ENCODE assay signal across 14 cellular contexts in the genomic region with DNA sequence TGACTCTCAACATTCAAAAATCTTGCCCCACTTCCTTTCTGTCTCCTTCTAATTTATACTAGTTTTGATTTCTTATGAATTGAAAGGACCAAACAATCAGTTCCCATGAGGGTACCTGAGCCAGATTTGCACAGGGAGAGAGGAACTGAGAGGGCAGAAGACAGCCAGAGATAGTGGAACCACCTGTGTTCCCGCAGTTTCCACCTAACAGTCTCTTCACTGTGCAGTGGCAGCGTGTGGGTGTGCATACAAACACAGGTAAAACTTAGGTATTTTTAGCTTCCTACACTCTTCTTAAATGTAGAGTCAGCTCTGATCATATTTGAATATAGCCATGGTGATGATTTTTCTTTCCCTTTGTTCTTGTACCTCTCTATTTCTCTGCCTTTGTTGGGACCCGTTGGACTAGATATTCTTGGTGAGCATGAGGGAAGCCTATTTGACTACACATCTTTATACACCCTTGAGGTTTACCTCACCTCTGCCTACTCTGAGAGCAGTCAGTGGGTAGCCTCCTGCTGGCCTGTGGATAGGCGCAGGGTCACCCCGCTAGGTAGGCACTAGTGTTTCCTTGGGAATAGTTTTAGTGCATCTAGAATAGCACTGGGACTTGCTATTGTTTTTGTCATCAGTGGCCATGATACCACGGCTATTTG. TPM values are rescaled to one million over a fixed set of nuclear protein-coding genes. Genes with fewer than 3 reads are reported as not detected.
DNase-seq lines count a peak whose midpoint lies in the region; ATAC-seq, FAIRE-seq and TF ChIP-seq lines count a peak whose summit lies in the region.
"Had no signal": no experiment of that assay in that cellular context is flagged by ENCODE, and none has a peak within 500 bp of the region (broad histone marks: within the 10 kb centered on the region; RNA-seq: fewer than 3 reads in every experiment).

No MANE protein-coding gene starts in this region.

- no peak for TF ChIP-seq CTCF in colonic mucosa (IDR thresholded peaks at IDR 0.05)

- intact Hi-C loops in colonic mucosa (cut with DNase I): no loop called here

- H3K9me3 Mint-ChIP-seq in activated naive CD4-positive, alpha-beta T cell treated with anti-CD3 and anti-CD28 coated beads, Interleukin-2, amount 10 ng/mL, durations not matched to agents 7 days and 5 days: no peaks in the 10 kb centered on the region
- H3K9me3 Mint-ChIP-seq in T-cell: no peaks in the 10 kb centered on the region
- H3K9me3 Mint-ChIP-seq in natural killer cell treated with Interleukin-12 subunit alpha and Interleukin-12 subunit beta and Interleukin-15 and Interleukin-18, amount 100 ng/mL, for 72 hours: no peaks in the 10 kb centered on the region

- H3K36me3 ChIP-seq in colonic mucosa (no peaks in the 10 kb centered on the region), MG63 (no peaks in the 10 kb centered on the region)
- H3K36me3 ChIP-seq: left lung had no signal

- no peaks in the 10 kb centered on the region for H3K9me3 ChIP-seq in colonic mucosa
- H3K9me3 ChIP-seq in MG63: no peaks in the 10 kb centered on the region
- H3K9me3 ChIP-seq: left lung had no signal

- H3K4me1 ChIP-seq in colonic mucosa: no peaks in the 10 kb centered on the region

- H3K27ac ChIP-seq in colonic mucosa: peak overlapping the region; percentile 19
- H3K27ac ChIP-seq: left lung had no signal

- peak; percentile 51 for FAIRE-seq in GM18507 (lab: Jason Lieb, UNC)

- H3K27ac Mint-ChIP-seq in activated naive CD4-positive, alpha-beta T cell treated with anti-CD3 and anti-CD28 coated beads, Interleukin-2, amount 10 ng/mL, durations not matched to agents 7 days and 5 days: no peak overlapping the region
- no peak overlapping the region for H3K27ac Mint-ChIP-seq in T-cell
- no peak overlapping the region for H3K27ac Mint-ChIP-seq in natural killer cell treated with Interleukin-12 subunit alpha and Interleukin-12 subunit beta and Interleukin-15 and Interleukin-18, amount 100 ng/mL, for 72 hours
- H3K27ac Mint-ChIP-seq: activated CD8-positive, alpha-beta T cell treated with anti-CD3 and anti-CD28 coated beads, Interleukin-2, amount 10 ng/mL, durations not matched to agents 7 days and 5 days had no signal

- ATAC-seq in GM21367 (IDR thresholded peaks at IDR 0.05; ENCODE audit: unreplicated experiment) (peak; percentile 57), HG02885 (IDR thresholded peaks at IDR 0.05; ENCODE audit: poor library complexity, unreplicated experiment) (peak; percentile 64), T-cell (replicated peaks in 1 of 4) (no peak)
- no peak for ATAC-seq in natural killer cell treated with Interleukin-12 subunit alpha and Interleukin-12 subunit beta and Interleukin-15 and Interleukin-18, amount 100 ng/mL, for 72 hours
- ATAC-seq: activated CD8-positive, alpha-beta T cell treated with anti-CD3 and anti-CD28 coated beads, Interleukin-2, amount 10 ng/mL, durations not matched to agents 7 days and 5 days had no signal

- no peak overlapping the region for H3K9ac ChIP-seq in colonic mucosa (ENCODE audit: low read depth in 2 of 2, low read length in 2 of 2)

- no peak for DNase-seq in GM18507 (ENCODE audit: extremely low spot score, insufficient read length, low read depth)
- DNase-seq in colonic mucosa: no peak
- no peak for DNase-seq in MG63
- DNase-seq in activated naive CD4-positive, alpha-beta T cell treated with anti-CD3 and anti-CD28 coated beads, Interleukin-2, amount 10 ng/mL, durations not matched to agents 7 days and 5 days: no peak
- DNase-seq in T-cell: no peak
- no peak for DNase-seq in natural killer cell treated with Interleukin-12 subunit alpha and Interleukin-12 subunit beta and Interleukin-15 and Interleukin-18, amount 100 ng/mL, for 72 hours (ENCODE audit: low spot score)
- DNase-seq: activated CD8-positive, alpha-beta T cell treated with anti-CD3 and anti-CD28 coated beads, Interleukin-2, amount 10 ng/mL, durations not matched to agents 7 days and 5 days; activated effector memory CD4-positive, alpha-beta T cell treated with anti-CD3 and anti-CD28 coated beads, Interleukin-2, amount 50 U/mL, for 16 hours; AML-193; left lung; NCI-H1105; NCI-H345 had no signal

- no peak overlapping the region for H3K4me3 Mint-ChIP-seq in activated naive CD4-positive, alpha-beta T cell treated with anti-CD3 and anti-CD28 coated beads, Interleukin-2, amount 10 ng/mL, durations not matched to agents 7 days and 5 days
- H3K4me3 Mint-ChIP-seq in T-cell: no peak overlapping the region
- H3K4me3 Mint-ChIP-seq in natural killer cell treated with Interleukin-12 subunit alpha and Interleukin-12 subunit beta and Interleukin-15 and Interleukin-18, amount 100 ng/mL, for 72 hours: no peak overlapping the region
- H3K4me3 Mint-ChIP-seq: activated CD8-positive, alpha-beta T cell treated with anti-CD3 and anti-CD28 coated beads, Interleukin-2, amount 10 ng/mL, durations not matched to agents 7 days and 5 days had no signal

- peaks cover 10% of the 10 kb centered on the region for H3K27me3 Mint-ChIP-seq in activated naive CD4-positive, alpha-beta T cell treated with anti-CD3 and anti-CD28 coated beads, Interleukin-2, amount 10 ng/mL, durations not matched to agents 7 days and 5 days
- H3K27me3 Mint-ChIP-seq in T-cell: peaks cover 11 to 14% of the 10 kb centered on the region in 2 donors
- peaks cover 14 to 22% of the 10 kb centered on the region in 2 donors for H3K27me3 Mint-ChIP-seq in natural killer cell treated with Interleukin-12 subunit alpha and Interleukin-12 subunit beta and Interleukin-15 and Interleukin-18, amount 100 ng/mL, for 72 hours

- H3K27me3 ChIP-seq in colonic mucosa (no peaks in the 10 kb centered on the region), MG63 (no peaks in the 10 kb centered on the region)
- H3K27me3 ChIP-seq: left lung had no signal

- H3K4me1 Mint-ChIP-seq in activated naive CD4-positive, alpha-beta T cell treated with anti-CD3 and anti-CD28 coated beads, Interleukin-2, amount 10 ng/mL, durations not matched to agents 7 days and 5 days: no peaks in the 10 kb centered on the region
- no peaks in the 10 kb centered on the region for H3K4me1 Mint-ChIP-seq in T-cell
- peaks cover 0 to 4% of the 10 kb centered on the region in 2 donors for H3K4me1 Mint-ChIP-seq in natural killer cell treated with Interleukin-12 subunit alpha and Interleukin-12 subunit beta and Interleukin-15 and Interleukin-18, amount 100 ng/mL, for 72 hours (ENCODE audit: low read depth in 2 of 2)

- POLR2A ChIA-PET in T-cell (lab: Charles Lee): no interaction called here

- CTCF ChIA-PET in activated naive CD4-positive, alpha-beta T cell treated with anti-CD3 and anti-CD28 coated beads, Interleukin-2, amount 10 ng/mL, durations not matched to agents 7 days and 5 days (lab: Charles Lee): no interaction called here
- CTCF ChIA-PET in T-cell (lab: Charles Lee): no interaction called here

- H3K36me3 Mint-ChIP-seq in activated naive CD4-positive, alpha-beta T cell treated with anti-CD3 and anti-CD28 coated beads, Interleukin-2, amount 10 ng/mL, durations not matched to agents 7 days and 5 days: no peaks in the 10 kb centered on the region
- H3K36me3 Mint-ChIP-seq in T-cell: no peaks in the 10 kb centered on the region
- no peaks in the 10 kb centered on the region for H3K36me3 Mint-ChIP-seq in natural killer cell treated with Interleukin-12 subunit alpha and Interleukin-12 subunit beta and Interleukin-15 and Interleukin-18, amount 100 ng/mL, for 72 hours

- no peak overlapping the region for H3K4me3 ChIP-seq in colonic mucosa
- H3K4me3 ChIP-seq in MG63: no peak overlapping the region
- H3K4me3 ChIP-seq: left lung had no signal

RNA-seq across cellular contexts. Expression of a gene that starts 58.8 kb away (rescaled TPM):
- 10 to 100 TPM; 34.0 to 46.9 TPM for total RNA-seq in colonic mucosa
- total RNA-seq in MG63 (2014; rRNA removed; shearing (Covaris generic); ENCODE audit: low replicate concordance): 10.5 and 15.1 TPM in 2 replicates
- 1 to 10 TPM; 6.4 to 9.2 (median 7.7) TPM for total RNA-seq in T-cell
- total RNA-seq in natural killer cell treated with Interleukin-12 subunit alpha and Interleukin-12 subunit beta and Interleukin-15 and Interleukin-18, amount 100 ng/mL, for 72 hours: 10 to 100 TPM; 10.1 to 15.4 TPM

Comparison
In these comparisons a context has a peak if more than half of its experiments do, and no peak if none do; other contexts are left out.
1. ATAC-seq: peak in GM21367 (single experiment) and HG02885 (single experiment); none in T-cell (0 of 4) and natural killer cell treated with Interleukin-12 subunit alpha and Interleukin-12 subunit beta and Interleukin-15 and Interleukin-18, amount 100 ng/mL, for 72 hours (0 of 2).